Comparison of ENCODE assay signal across 28 cellular contexts in genomic region chr6:141925001-141925400, GRCh38.
DNase-seq lines count a peak whose midpoint lies in the region; ATAC-seq and TF ChIP-seq lines count a peak whose summit lies in the region.
"Had no signal": no experiment of that assay in that cellular context is flagged by ENCODE, and none has a peak within 500 bp of the region (broad histone marks: within the 10 kb centered on the region; RNA-seq: fewer than 3 reads in every experiment).

No MANE protein-coding gene starts in this region.

- H3K36me3 Mint-ChIP-seq in activated T-helper 2 cell treated with anti-CD3 and anti-CD28 coated beads, Interferon-gamma antibody, Interleukin-2, Interleukin-4, amounts not matched to agents 10 μg/mL and 5 μg/mL and 100 μg/mL, durations not matched to agents 14 hours and 24 hours and 36 hours (ENCODE audit: low read depth) = no peaks in the 10 kb centered on the region
- no peaks in the 10 kb centered on the region for H3K36me3 Mint-ChIP-seq in nephron progenitor cell (ENCODE audit: low read depth)
- H3K36me3 Mint-ChIP-seq: activated naive CD4-positive, alpha-beta T cell treated with anti-CD3 and anti-CD28 coated beads, Interleukin-2, amount 10 ng/mL, durations not matched to agents 7 days and 5 days; CD4-positive, alpha-beta memory T cell; naive thymus-derived CD4-positive, alpha-beta T cell; stimulated activated naive B cell treated with anti-CD40 and anti-IgM and Interleukin-4, amounts not matched to agents 10 μg/mL and 1 μg/mL and 100 μg/mL, for 72 hours had no signal

- H3K27ac Mint-ChIP-seq in activated T-helper 2 cell treated with anti-CD3 and anti-CD28 coated beads, Interferon-gamma antibody, Interleukin-2, Interleukin-4, amounts not matched to agents 10 μg/mL and 5 μg/mL and 100 μg/mL, durations not matched to agents 14 hours and 24 hours and 36 hours = no peak overlapping the region
- no peak overlapping the region for H3K27ac Mint-ChIP-seq in nephron progenitor cell
- H3K27ac Mint-ChIP-seq: activated CD4-positive, alpha-beta T cell treated with anti-CD3 and anti-CD28 coated beads for 36 hours; activated CD8-positive, alpha-beta T cell treated with anti-CD3 and anti-CD28 coated beads, Interleukin-2, amount 10 ng/mL, durations not matched to agents 7 days and 5 days; activated naive CD4-positive, alpha-beta T cell treated with anti-CD3 and anti-CD28 coated beads, Interleukin-2, amount 10 ng/mL, durations not matched to agents 7 days and 5 days; CD4-positive, alpha-beta memory T cell; naive thymus-derived CD4-positive, alpha-beta T cell; progenitor cell of endocrine pancreas; stimulated activated naive B cell treated with anti-CD40 and anti-IgM and Interleukin-4, amounts not matched to agents 10 μg/mL and 1 μg/mL and 100 μg/mL, for 72 hours had no signal

- H3K27me3 Mint-ChIP-seq in activated T-helper 2 cell treated with anti-CD3 and anti-CD28 coated beads, Interferon-gamma antibody, Interleukin-2, Interleukin-4, amounts not matched to agents 10 μg/mL and 5 μg/mL and 100 μg/mL, durations not matched to agents 14 hours and 24 hours and 36 hours (ENCODE audit: low read depth) = no peaks in the 10 kb centered on the region
- H3K27me3 Mint-ChIP-seq in nephron progenitor cell (ENCODE audit: low read depth, poor library complexity) = no peaks in the 10 kb centered on the region
- H3K27me3 Mint-ChIP-seq: activated CD4-positive, alpha-beta T cell treated with anti-CD3 and anti-CD28 coated beads for 36 hours; activated naive CD4-positive, alpha-beta T cell treated with anti-CD3 and anti-CD28 coated beads, Interleukin-2, amount 10 ng/mL, durations not matched to agents 7 days and 5 days; CD4-positive, alpha-beta memory T cell; naive thymus-derived CD4-positive, alpha-beta T cell; progenitor cell of endocrine pancreas; stimulated activated naive B cell treated with anti-CD40 and anti-IgM and Interleukin-4, amounts not matched to agents 10 μg/mL and 1 μg/mL and 100 μg/mL, for 72 hours had no signal

- no peak for TF ChIP-seq CTCF in nephron progenitor cell (IDR thresholded peaks at IDR 0.05)

- ATAC-seq in GM18909 (IDR thresholded peaks at IDR 0.05; ENCODE audit: poor library complexity, unreplicated experiment) = no peak
- ATAC-seq: activated CD4-positive, alpha-beta T cell treated with anti-CD3 and anti-CD28 coated beads for 36 hours; activated CD8-positive, alpha-beta T cell treated with anti-CD3 and anti-CD28 coated beads, Interleukin-2, amount 10 ng/mL, durations not matched to agents 7 days and 5 days; GM12878; naive thymus-derived CD4-positive, alpha-beta T cell; stimulated activated naive B cell treated with anti-CD40 and anti-IgM and Interleukin-4, amounts not matched to agents 10 μg/mL and 1 μg/mL and 100 μg/mL, for 72 hours; upper lobe of right lung had no signal

- peak; percentile 12 for DNase-seq in AG08395 (ENCODE audit: low spot score)
- peak; percentile 11 for DNase-seq in GM04503 (ENCODE audit: low read depth)
- DNase-seq in astrocyte of the hippocampus (ENCODE audit: low read depth, low spot score) = peak; percentile 26
- peak; percentile 23 for DNase-seq in kidney glomerular epithelial cell (lab: John Stamatoyannopoulos, UW)
- DNase-seq in activated T-helper 2 cell treated with anti-CD3 and anti-CD28 coated beads, Interferon-gamma antibody, Interleukin-2, Interleukin-4, amounts not matched to agents 10 μg/mL and 5 μg/mL and 100 μg/mL, durations not matched to agents 14 hours and 24 hours and 36 hours (ENCODE audit: low spot score) = no peak
- DNase-seq in nephron progenitor cell = no peak
- DNase-seq in hippocampal formation (lab: John Stamatoyannopoulos, UW) = no peak
- DNase-seq: activated CD4-positive, alpha-beta T cell treated with anti-CD3 and anti-CD28 coated beads for 36 hours; activated CD8-positive, alpha-beta T cell treated with anti-CD3 and anti-CD28 coated beads, Interleukin-2, amount 10 ng/mL, durations not matched to agents 7 days and 5 days; activated naive CD4-positive, alpha-beta T cell treated with anti-CD3 and anti-CD28 coated beads, Interleukin-2, amount 10 ng/mL, durations not matched to agents 7 days and 5 days; amniotic stem cell; CD4-positive, alpha-beta memory T cell; DND-41; islet precursor cell; midbrain; naive thymus-derived CD4-positive, alpha-beta T cell; NCI-H2029; NCI-H526 treated with DMSO at 0.1 percent for 48 hours; Peyer's patch; SHP77 treated with DMSO at 0.1 percent for 48 hours; stimulated activated naive B cell treated with anti-CD40 and anti-IgM and Interleukin-4, amounts not matched to agents 10 μg/mL and 1 μg/mL and 100 μg/mL, for 72 hours; substantia nigra; SW 1271; T-helper 9 cell; upper lobe of right lung had no signal

- peaks cover 9% of the 10 kb centered on the region for H3K9me3 Mint-ChIP-seq in activated T-helper 2 cell treated with anti-CD3 and anti-CD28 coated beads, Interferon-gamma antibody, Interleukin-2, Interleukin-4, amounts not matched to agents 10 μg/mL and 5 μg/mL and 100 μg/mL, durations not matched to agents 14 hours and 24 hours and 36 hours
- H3K9me3 Mint-ChIP-seq in nephron progenitor cell = peaks cover 7% of the 10 kb centered on the region
- H3K9me3 Mint-ChIP-seq: activated naive CD4-positive, alpha-beta T cell treated with anti-CD3 and anti-CD28 coated beads, Interleukin-2, amount 10 ng/mL, durations not matched to agents 7 days and 5 days; stimulated activated naive B cell treated with anti-CD40 and anti-IgM and Interleukin-4, amounts not matched to agents 10 μg/mL and 1 μg/mL and 100 μg/mL, for 72 hours had no signal

- intact Hi-C loops in activated T-helper 2 cell treated with anti-CD3 and anti-CD28 coated beads, Interferon-gamma antibody, Interleukin-2, Interleukin-4, amounts not matched to agents 10 μg/mL and 5 μg/mL and 100 μg/mL, durations not matched to agents 14 hours and 24 hours and 36 hours (cut with micrococcal nuclease) = no loop called here

- no peak overlapping the region for H3K4me3 Mint-ChIP-seq in activated T-helper 2 cell treated with anti-CD3 and anti-CD28 coated beads, Interferon-gamma antibody, Interleukin-2, Interleukin-4, amounts not matched to agents 10 μg/mL and 5 μg/mL and 100 μg/mL, durations not matched to agents 14 hours and 24 hours and 36 hours (ENCODE audit: low read depth)
- no peak overlapping the region for H3K4me3 Mint-ChIP-seq in nephron progenitor cell
- H3K4me3 Mint-ChIP-seq: activated CD4-positive, alpha-beta T cell treated with anti-CD3 and anti-CD28 coated beads for 36 hours; activated CD8-positive, alpha-beta T cell treated with anti-CD3 and anti-CD28 coated beads, Interleukin-2, amount 10 ng/mL, durations not matched to agents 7 days and 5 days; activated naive CD4-positive, alpha-beta T cell treated with anti-CD3 and anti-CD28 coated beads, Interleukin-2, amount 10 ng/mL, durations not matched to agents 7 days and 5 days; CD4-positive, alpha-beta memory T cell; naive thymus-derived CD4-positive, alpha-beta T cell; stimulated activated naive B cell treated with anti-CD40 and anti-IgM and Interleukin-4, amounts not matched to agents 10 μg/mL and 1 μg/mL and 100 μg/mL, for 72 hours had no signal

- H3K4me1 Mint-ChIP-seq in activated T-helper 2 cell treated with anti-CD3 and anti-CD28 coated beads, Interferon-gamma antibody, Interleukin-2, Interleukin-4, amounts not matched to agents 10 μg/mL and 5 μg/mL and 100 μg/mL, durations not matched to agents 14 hours and 24 hours and 36 hours (ENCODE audit: low read depth) = no peaks in the 10 kb centered on the region
- H3K4me1 Mint-ChIP-seq in nephron progenitor cell = peaks cover 4% of the 10 kb centered on the region
- H3K4me1 Mint-ChIP-seq: activated naive CD4-positive, alpha-beta T cell treated with anti-CD3 and anti-CD28 coated beads, Interleukin-2, amount 10 ng/mL, durations not matched to agents 7 days and 5 days; CD4-positive, alpha-beta memory T cell; naive thymus-derived CD4-positive, alpha-beta T cell; stimulated activated naive B cell treated with anti-CD40 and anti-IgM and Interleukin-4, amounts not matched to agents 10 μg/mL and 1 μg/mL and 100 μg/mL, for 72 hours had no signal

Comparison
In these comparisons a context has a peak if more than half of its experiments do, and no peak if none do; other contexts are left out.
1. DNase-seq: peak in AG08395 (single experiment), GM04503 (single experiment), astrocyte of the hippocampus (single experiment) and kidney glomerular epithelial cell (single experiment); none in activated T-helper 2 cell treated with anti-CD3 and anti-CD28 coated beads, Interferon-gamma antibody, Interleukin-2, Interleukin-4, amounts not matched to agents 10 μg/mL and 5 μg/mL and 100 μg/mL, durations not matched to agents 14 hours and 24 hours and 36 hours (single experiment), nephron progenitor cell (single experiment) and hippocampal formation (0 of 2).